In genomic region chr13:21328201-21328600, GRCh38 we compare ENCODE assay signal across 1 cellular context.
TF ChIP-seq lines count a peak whose summit lies in the region.

No MANE protein-coding gene starts in this region.

TF ChIP-seq in HepG2, 621 proteins besides CTCF, POLR2A, EP300 and RAD21 (continued from another document):
- no peak for TF ChIP-seq GLI4 (CRISPR knock-in tag; IDR thresholded peaks at IDR 0.05; ENCODE audit: borderline replicate concordance)
- TF ChIP-seq MYPOP (CRISPR knock-in tag; IDR thresholded peaks at IDR 0.05): no peak
- no peak for TF ChIP-seq ARID2 (CRISPR knock-in tag; IDR thresholded peaks at IDR 0.05; ENCODE audit: borderline replicate concordance)
- TF ChIP-seq ZC3H4 (CRISPR knock-in tag; IDR thresholded peaks at IDR 0.05; ENCODE audit: borderline replicate concordance): no peak
- TF ChIP-seq ZNF275 (CRISPR knock-in tag; IDR thresholded peaks at IDR 0.05; ENCODE audit: borderline replicate concordance): no peak
- TF ChIP-seq TEAD2 (CRISPR knock-in tag; IDR thresholded peaks at IDR 0.05): no peak
- no peak for TF ChIP-seq ZNF616 (CRISPR knock-in tag; IDR thresholded peaks at IDR 0.05; ENCODE audit: low read depth)
- TF ChIP-seq STAT5B (CRISPR knock-in tag; IDR thresholded peaks at IDR 0.05): no peak
- no peak for TF ChIP-seq ZNF431 (CRISPR knock-in tag; IDR thresholded peaks at IDR 0.05; ENCODE audit: borderline replicate concordance, low read depth)
- no peak for TF ChIP-seq ZSCAN9 (CRISPR knock-in tag; IDR thresholded peaks at IDR 0.05; ENCODE audit: borderline replicate concordance)
